8 cellular contexts compared by ENCODE assay signal in genomic region chr19:58054792-58055482, GRCh38. TPM values are rescaled to one million over a fixed set of nuclear protein-coding genes. Genes with fewer than 3 reads are reported as not detected.
A peak's percentile ranks its signal among the peaks of the same experiment; 100 is the strongest.
DNase-seq lines count a peak whose midpoint lies in the region; ATAC-seq and TF ChIP-seq lines count a peak whose summit lies in the region.

No MANE protein-coding gene starts in this region.

- H3K36me3 Mint-ChIP-seq in stimulated activated effector memory CD8-positive, alpha-beta T cell treated with anti-CD3 and anti-CD28 coated beads, Interleukin-12 subunit alpha, Interleukin-12 subunit beta, amount 100 ng/mL, for 72 hours, result no peaks in the 10 kb centered on the region

- no peak overlapping the region for H3K27ac Mint-ChIP-seq in stimulated activated effector memory CD8-positive, alpha-beta T cell treated with anti-CD3 and anti-CD28 coated beads, Interleukin-12 subunit alpha, Interleukin-12 subunit beta, amount 100 ng/mL, for 72 hours

- peaks cover 22% of the 10 kb centered on the region for H3K9me3 Mint-ChIP-seq in stimulated activated effector memory CD8-positive, alpha-beta T cell treated with anti-CD3 and anti-CD28 coated beads, Interleukin-12 subunit alpha, Interleukin-12 subunit beta, amount 100 ng/mL, for 72 hours

- no peak for ATAC-seq in HG02885 (IDR thresholded peaks at IDR 0.05; ENCODE audit: poor library complexity, unreplicated experiment)
- no peak for ATAC-seq in foreskin keratinocyte
- ATAC-seq in stimulated activated effector memory CD8-positive, alpha-beta T cell treated with anti-CD3 and anti-CD28 coated beads, Interleukin-12 subunit alpha, Interleukin-12 subunit beta, amount 100 ng/mL, for 72 hours, result no peak

- H3K4me1 ChIP-seq in esophagus (ENCODE audit: control insufficient read depth in 2 of 2, insufficient read depth in 2 of 2, low read length in 1 of 2) (peaks cover 0 to 5% of the 10 kb centered on the region in 2 donors), muscle layer of duodenum (ENCODE audit: control insufficient read depth in 1 of 2, insufficient read depth in 2 of 2, low read length in 2 of 2) (peaks cover 0 to 3% of the 10 kb centered on the region in 2 donors), foreskin keratinocyte (no peaks in the 10 kb centered on the region)

- H3K9me3 ChIP-seq in esophagus (ENCODE audit: control insufficient read depth in 2 of 2, insufficient read depth in 1 of 2, low read depth in 1 of 2, low read length in 1 of 2) (peaks cover 6 to 52% of the 10 kb centered on the region in 2 donors), muscle layer of duodenum (ENCODE audit: control insufficient read depth in 1 of 2, low read length in 2 of 2) (peaks cover 0 to 16% of the 10 kb centered on the region in 2 donors)

- DNase-seq in LNCaP clone FGC (ENCODE audit: low read depth), result no peak
- no peak for DNase-seq in foreskin keratinocyte
- no peak for DNase-seq in stimulated activated effector memory CD8-positive, alpha-beta T cell treated with anti-CD3 and anti-CD28 coated beads, Interleukin-12 subunit alpha, Interleukin-12 subunit beta, amount 100 ng/mL, for 72 hours (ENCODE audit: low spot score in 2 of 2)
- no peak for DNase-seq in dedifferentiated amniotic fluid mesenchymal stem cell (ENCODE audit: extremely low spot score)

- H3K27me3 ChIP-seq in esophagus (ENCODE audit: control insufficient read depth in 1 of 2, insufficient read depth in 2 of 2, low read length in 2 of 2), result no peaks in the 10 kb centered on the region
- no peaks in the 10 kb centered on the region for H3K27me3 ChIP-seq in muscle layer of duodenum (ENCODE audit: low read depth, low read length)
- no peaks in the 10 kb centered on the region for H3K27me3 ChIP-seq in foreskin keratinocyte

- TF ChIP-seq CTCF in 22Rv1 (IDR thresholded peaks at IDR 0.05), result peak; percentile 8; the same call in 1 of the 2 replicates
- no peak for TF ChIP-seq CTCF in LNCaP clone FGC (IDR thresholded peaks at IDR 0.05; ENCODE audit: control insufficient read depth, extremely low read depth, insufficient read depth)
- no peak for TF ChIP-seq CTCF in foreskin keratinocyte (conservative IDR thresholded peaks at IDR 0.05)

- H3K27ac ChIP-seq in 22Rv1 (no peak overlapping the region), esophagus (ENCODE audit: low read depth in 2 of 2, low read length in 1 of 2) (peak overlapping the region in 1 of 2 donors; percentile 6), muscle layer of duodenum (ENCODE audit: low read length) (peak overlapping the region; percentile 45), foreskin keratinocyte (no peak overlapping the region)

- peaks cover 11% of the 10 kb centered on the region for H3K4me1 Mint-ChIP-seq in stimulated activated effector memory CD8-positive, alpha-beta T cell treated with anti-CD3 and anti-CD28 coated beads, Interleukin-12 subunit alpha, Interleukin-12 subunit beta, amount 100 ng/mL, for 72 hours

- H3K36me3 ChIP-seq in esophagus (ENCODE audit: control insufficient read depth in 2 of 2, insufficient read depth in 2 of 2, low read length in 1 of 2), result no peaks in the 10 kb centered on the region
- peaks cover 0 to 3% of the 10 kb centered on the region in 2 donors for H3K36me3 ChIP-seq in muscle layer of duodenum (ENCODE audit: control insufficient read depth in 1 of 2, insufficient read depth in 2 of 2, low read length in 2 of 2)

- H3K4me3 ChIP-seq in LNCaP clone FGC (ENCODE audit: low read depth, low read length) (0 out of 2 replicates have a peak overlapping the region, but pooled peaks have one; percentile 7), esophagus (ENCODE audit: low read depth in 1 of 2, low read length in 2 of 2) (peak overlapping the region; percentile 27 to 31), muscle layer of duodenum (ENCODE audit: low read depth in 1 of 2, low read length in 2 of 2) (peak overlapping the region; percentile 48 to 54)

- 22 to 30% methylated on average over 29 of the region's 29 CpGs for WGBS in esophagus, 2 donors

- H3K4me3 Mint-ChIP-seq in stimulated activated effector memory CD8-positive, alpha-beta T cell treated with anti-CD3 and anti-CD28 coated beads, Interleukin-12 subunit alpha, Interleukin-12 subunit beta, amount 100 ng/mL, for 72 hours, result no peak overlapping the region

RNA-seq across cellular contexts. Expression of gene ZNF135, which starts 4.1 kb away (rescaled TPM):
- polyA plus RNA-seq in esophagus (1 to 10 TPM; 1.6 to 2.9 TPM), foreskin keratinocyte (0.60 and 0.85 TPM in 2 replicates)
- 1.4 and 1.9 TPM in 2 replicates for total RNA-seq in foreskin keratinocyte

RNA-seq across cellular contexts. Expression of gene ZSCAN1, which starts 21.1 kb away (rescaled TPM):
- polyA plus RNA-seq in esophagus (under 1 TPM in 1 of 2 donors, not detected in 1; 0.05 TPM), foreskin keratinocyte (0.08 TPM in 2 replicates)
- total RNA-seq in foreskin keratinocyte, result not detected in 2 replicates

RNA-seq across cellular contexts. Expression of gene ZSCAN18, which starts 43.1 kb away (rescaled TPM):
- 10 to 100 TPM; 20.2 to 22.9 TPM for polyA plus RNA-seq in esophagus
- 15.2 and 16.0 TPM in 2 replicates for total RNA-seq in foreskin keratinocyte
- 9.8 and 11.0 TPM in 2 replicates for polyA plus RNA-seq in foreskin keratinocyte

RNA-seq across cellular contexts. Expression of gene ZNF606, which starts 52.3 kb away (rescaled TPM):
- polyA plus RNA-seq in esophagus (1 to 10 TPM; 4.6 to 7.2 TPM), foreskin keratinocyte (1.3 and 1.7 TPM in 2 replicates)
- total RNA-seq in foreskin keratinocyte, result 6.5 and 6.6 TPM in 2 replicates
